ENCODE assay signal across 8 cellular contexts in genomic region chr19:41363371-41363752, GRCh38. TPM values are rescaled to one million over a fixed set of nuclear protein-coding genes. Genes with fewer than 3 reads are reported as not detected.
A peak's percentile ranks its signal among the peaks of the same experiment; 100 is the strongest.
DNase-seq lines count a peak whose midpoint lies in the region; ATAC-seq and TF ChIP-seq lines count a peak whose summit lies in the region.

No MANE protein-coding gene starts in this region.

- ATAC-seq in activated B cell treated with CpG ODN at 0.5 μM for 24 hours (ENCODE audit: low read depth): no peak
- no peak for ATAC-seq in HG03095 (IDR thresholded peaks at IDR 0.05; ENCODE audit: unreplicated experiment)
- no peak for ATAC-seq in HG02759 (IDR thresholded peaks at IDR 0.05; ENCODE audit: unreplicated experiment)
- no peak for ATAC-seq in GM21723 (IDR thresholded peaks at IDR 0.05; ENCODE audit: unreplicated experiment)

- H3K4me2 ChIP-seq in hepatocyte (peak overlapping the region; percentile 77), smooth muscle cell (peak overlapping the region; percentile 79)

- no peak for DNase-seq in HAP-1 (ENCODE audit: low spot score in 2 of 2)
- DNase-seq in activated B cell treated with CpG ODN at 0.5 μM for 24 hours: no peak
- DNase-seq in hepatocyte (ENCODE audit: low spot score): no peak
- no peak for DNase-seq in smooth muscle cell (lab: John Stamatoyannopoulos, UW; ENCODE audit: unreplicated experiment)
- no peak for DNase-seq in DMS53 treated with DMSO at 0.1 percent for 48 hours (lab: John Stamatoyannopoulos, UW; ENCODE audit: unreplicated experiment)

- H3K9me3 Mint-ChIP-seq in activated B cell treated with CpG ODN at 0.5 μM for 24 hours: no peaks in the 10 kb centered on the region

- H3K9me3 ChIP-seq in HAP-1: no peaks in the 10 kb centered on the region
- no peaks in the 10 kb centered on the region for H3K9me3 ChIP-seq in hepatocyte (ENCODE audit: low read depth)
- H3K9me3 ChIP-seq in smooth muscle cell (replicated peaks; ENCODE audit: low read depth): no peaks in the 10 kb centered on the region

- CTCF ChIA-PET in activated B cell treated with CpG ODN at 0.5 μM for 24 hours (lab: Charles Lee): interaction anchor here (1.0 to 4.4 kb wide), 6 partner anchors 10 to 200 kb away, joined by 3 to 38 read pairs (median 5); partner anchors contain the start of genes HNRNPUL1 and TGFB1

- H2AFZ ChIP-seq in hepatocyte (peak overlapping the region; percentile 75), smooth muscle cell (ENCODE audit: low read depth) (peak overlapping the region; percentile 82)

- H3K36me3 ChIP-seq in HAP-1 (replicated peaks) (no peaks in the 10 kb centered on the region), hepatocyte (replicated peaks; ENCODE audit: insufficient read depth, low read depth) (no peaks in the 10 kb centered on the region), smooth muscle cell (ENCODE audit: low read depth) (no peaks in the 10 kb centered on the region)

- peak overlapping the region; percentile 99 for H3K9ac ChIP-seq in smooth muscle cell (ENCODE audit: low read depth)

- POLR2A ChIA-PET in activated B cell treated with CpG ODN at 0.5 μM for 24 hours (lab: Charles Lee): interaction anchor here (0.5 to 4.4 kb wide), 31 partner anchors 8 to 1932 kb away, joined by 3 to 106 read pairs (median 4); partner anchors contain the start of genes ACTMAP, CCDC97, CEACAM21 and DMAC2

- peak overlapping the region; percentile 100 for H3K27ac Mint-ChIP-seq in activated B cell treated with CpG ODN at 0.5 μM for 24 hours

- H3K4me1 Mint-ChIP-seq in activated B cell treated with CpG ODN at 0.5 μM for 24 hours: peaks cover 34% of the 10 kb centered on the region

- H3F3A ChIP-seq in smooth muscle cell (ENCODE audit: low read depth): peaks cover 3% of the 10 kb centered on the region

- intact Hi-C loops in activated B cell treated with CpG ODN at 0.5 μM for 24 hours (cut with micrococcal nuclease): loop anchor here (1.0 kb wide), 1 partner anchor 9 kb away; no protein-coding TSS in a partner anchor

- in situ Hi-C loops in HAP-1 (cut with MboI; ENCODE audit: low sequenced_read_pairs): no loop called here

- H3K27ac ChIP-seq in hepatocyte: peak overlapping the region; percentile 94
- peak overlapping the region; percentile 100 for H3K27ac ChIP-seq in smooth muscle cell (ENCODE audit: low read depth)

- H3K36me3 Mint-ChIP-seq in activated B cell treated with CpG ODN at 0.5 μM for 24 hours (ENCODE audit: low read depth): peaks cover 8% of the 10 kb centered on the region

- H3K27me3 Mint-ChIP-seq in activated B cell treated with CpG ODN at 0.5 μM for 24 hours: no peaks in the 10 kb centered on the region

- 61% methylated on average over 6 of the region's 6 CpGs for WGBS in hepatocyte (ENCODE audit: low lambda C conversion rate, missing lambda C conversion rate)
- WGBS in smooth muscle cell (ENCODE audit: low lambda C conversion rate): 52% methylated on average over 6 of the region's 6 CpGs

- H3K4me3 ChIP-seq in HAP-1 (peak overlapping the region; percentile 80), hepatocyte (no peak overlapping the region), smooth muscle cell (peak overlapping the region; percentile 78)

- peak overlapping the region; percentile 96 for H3K4me3 Mint-ChIP-seq in activated B cell treated with CpG ODN at 0.5 μM for 24 hours

- H3K9me2 ChIP-seq in hepatocyte (replicated peaks; ENCODE audit: insufficient read depth): no peaks in the 10 kb centered on the region

- H4K20me1 ChIP-seq in hepatocyte (ENCODE audit: insufficient read depth, poor library complexity, severe bottlenecking) (no peaks in the 10 kb centered on the region), smooth muscle cell (ENCODE audit: low read depth) (no peaks in the 10 kb centered on the region)

- H3K27me3 ChIP-seq in HAP-1 (ENCODE audit: low read depth) (no peaks in the 10 kb centered on the region), hepatocyte (no peaks in the 10 kb centered on the region), smooth muscle cell (ENCODE audit: low read depth) (no peaks in the 10 kb centered on the region)

- H3K79me2 ChIP-seq in hepatocyte (peaks cover 26% of the 10 kb centered on the region), smooth muscle cell (ENCODE audit: low read depth) (peaks cover 29% of the 10 kb centered on the region)

- H3K4me1 ChIP-seq in HAP-1: peaks cover 5% of the 10 kb centered on the region
- H3K4me1 ChIP-seq in hepatocyte (ENCODE audit: insufficient read depth): peaks cover 17% of the 10 kb centered on the region
- peaks cover 5% of the 10 kb centered on the region for H3K4me1 ChIP-seq in smooth muscle cell (ENCODE audit: low read depth)

- TF ChIP-seq CTCF in activated B cell treated with CpG ODN at 0.5 μM for 24 hours (IDR thresholded peaks at IDR 0.05) (no peak), hepatocyte (IDR thresholded peaks at IDR 0.05; ENCODE audit: poor library complexity) (no peak), smooth muscle cell (IDR thresholded peaks at IDR 0.05; ENCODE audit: borderline replicate concordance, insufficient read depth, poor library complexity, severe bottlenecking) (no peak)

RNA-seq across cellular contexts. Expression of gene B9D2, which starts 0.6 kb away (rescaled TPM):
- total RNA-seq in activated B cell treated with CpG ODN at 0.5 μM for 24 hours (11.7 and 14.2 TPM in 2 replicates), hepatocyte (5.3 and 6.0 TPM in 2 replicates), smooth muscle cell (1.6 and 2.1 TPM in 2 replicates)
- polyA plus RNA-seq in hepatocyte (9.6 and 13.2 TPM in 2 replicates), smooth muscle cell (12.2 and 13.9 TPM in 2 replicates)

RNA-seq across cellular contexts. Expression of gene TGFB1, which starts 9.6 kb away (rescaled TPM):
- total RNA-seq in activated B cell treated with CpG ODN at 0.5 μM for 24 hours (80.7 and 88.5 TPM in 2 replicates), hepatocyte (15.7 and 17.1 TPM in 2 replicates), smooth muscle cell (37.6 and 51.7 TPM in 2 replicates)
- polyA plus RNA-seq in hepatocyte (122 and 152 TPM in 2 replicates), smooth muscle cell (199 and 216 TPM in 2 replicates)

RNA-seq across cellular contexts. Expression of gene TMEM91, which starts 13.0 kb away (rescaled TPM):
- total RNA-seq in activated B cell treated with CpG ODN at 0.5 μM for 24 hours (3.7 and 4.6 TPM in 2 replicates), hepatocyte (23.6 and 27.5 TPM in 2 replicates), smooth muscle cell (11.0 and 19.2 TPM in 2 replicates)
- polyA plus RNA-seq in hepatocyte (51.8 and 55.7 TPM in 2 replicates), smooth muscle cell (24.3 and 25.6 TPM in 2 replicates)

RNA-seq across cellular contexts. Expression of gene EXOSC5, which starts 33.8 kb away (rescaled TPM):
- total RNA-seq in activated B cell treated with CpG ODN at 0.5 μM for 24 hours (30.1 and 31.6 TPM in 2 replicates), hepatocyte (7.4 and 13.7 TPM in 2 replicates), smooth muscle cell (5.4 and 5.6 TPM in 2 replicates)
- polyA plus RNA-seq in hepatocyte (21.2 and 22.4 TPM in 2 replicates), smooth muscle cell (19.5 and 22.1 TPM in 2 replicates)

RNA-seq across cellular contexts. Expression of gene BCKDHA, which starts 34.3 kb away (rescaled TPM):
- total RNA-seq in activated B cell treated with CpG ODN at 0.5 μM for 24 hours (22.2 and 25.2 TPM in 2 replicates), hepatocyte (28.1 and 30.3 TPM in 2 replicates), smooth muscle cell (24.6 and 30.3 TPM in 2 replicates)
- polyA plus RNA-seq in hepatocyte (30.3 and 39.6 TPM in 2 replicates), smooth muscle cell (47.9 and 53.9 TPM in 2 replicates)
